1 cellular context compared by ENCODE assay signal in the genomic region with DNA sequence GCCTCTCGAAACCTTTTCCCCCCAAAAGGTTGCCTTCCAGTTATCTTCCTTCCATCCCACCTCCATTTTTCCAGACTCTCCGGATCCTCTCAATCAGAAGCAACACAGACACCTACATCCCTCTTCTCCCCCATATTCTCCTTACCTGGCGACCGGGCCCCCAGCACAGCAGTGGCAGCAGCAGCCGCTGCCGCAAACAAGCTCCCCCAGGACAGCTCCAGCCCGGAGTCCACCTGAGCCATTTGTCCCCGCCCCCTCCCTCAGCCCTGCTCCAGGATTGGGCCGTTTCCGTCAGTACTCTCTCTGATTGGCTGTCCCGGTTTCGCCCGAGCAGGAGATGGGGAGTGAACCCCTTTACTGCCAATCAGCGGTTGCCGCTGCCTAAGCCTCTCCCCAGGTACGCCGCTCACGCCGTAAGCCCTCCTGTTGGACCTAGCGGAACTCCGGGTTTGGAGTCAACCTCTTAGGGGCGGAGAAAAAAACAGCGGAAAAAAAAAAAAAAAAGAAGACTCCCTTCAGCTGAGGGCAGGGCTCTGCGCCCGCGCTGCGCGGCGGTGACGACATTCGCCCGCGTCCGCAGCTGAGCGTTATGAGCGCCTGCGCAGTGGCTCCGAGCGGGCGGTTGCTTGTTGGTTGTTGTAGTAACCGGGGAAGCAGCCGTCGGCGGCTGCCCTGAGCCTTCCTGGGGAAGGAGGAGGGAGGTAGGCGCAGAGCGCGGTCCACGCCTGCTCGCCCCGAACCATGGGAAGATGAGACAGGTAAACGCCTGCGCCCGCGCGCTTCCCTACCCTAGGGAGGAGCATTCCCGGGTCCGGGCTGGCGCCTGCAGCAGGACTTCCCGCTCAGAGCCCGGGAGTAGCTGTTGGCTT.
A peak's percentile ranks its signal among the peaks of the same experiment; 100 is the strongest.
TF ChIP-seq lines count a peak whose summit lies in the region.

A gene with protein sequence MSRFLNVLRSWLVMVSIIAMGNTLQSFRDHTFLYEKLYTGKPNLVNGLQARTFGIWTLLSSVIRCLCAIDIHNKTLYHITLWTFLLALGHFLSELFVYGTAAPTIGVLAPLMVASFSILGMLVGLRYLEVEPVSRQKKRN (minus strand): TSS at position 247 of the 869 bp plus-strand sequence. CDS start 3,374 bp downstream, outside the sequence.
A gene with protein sequence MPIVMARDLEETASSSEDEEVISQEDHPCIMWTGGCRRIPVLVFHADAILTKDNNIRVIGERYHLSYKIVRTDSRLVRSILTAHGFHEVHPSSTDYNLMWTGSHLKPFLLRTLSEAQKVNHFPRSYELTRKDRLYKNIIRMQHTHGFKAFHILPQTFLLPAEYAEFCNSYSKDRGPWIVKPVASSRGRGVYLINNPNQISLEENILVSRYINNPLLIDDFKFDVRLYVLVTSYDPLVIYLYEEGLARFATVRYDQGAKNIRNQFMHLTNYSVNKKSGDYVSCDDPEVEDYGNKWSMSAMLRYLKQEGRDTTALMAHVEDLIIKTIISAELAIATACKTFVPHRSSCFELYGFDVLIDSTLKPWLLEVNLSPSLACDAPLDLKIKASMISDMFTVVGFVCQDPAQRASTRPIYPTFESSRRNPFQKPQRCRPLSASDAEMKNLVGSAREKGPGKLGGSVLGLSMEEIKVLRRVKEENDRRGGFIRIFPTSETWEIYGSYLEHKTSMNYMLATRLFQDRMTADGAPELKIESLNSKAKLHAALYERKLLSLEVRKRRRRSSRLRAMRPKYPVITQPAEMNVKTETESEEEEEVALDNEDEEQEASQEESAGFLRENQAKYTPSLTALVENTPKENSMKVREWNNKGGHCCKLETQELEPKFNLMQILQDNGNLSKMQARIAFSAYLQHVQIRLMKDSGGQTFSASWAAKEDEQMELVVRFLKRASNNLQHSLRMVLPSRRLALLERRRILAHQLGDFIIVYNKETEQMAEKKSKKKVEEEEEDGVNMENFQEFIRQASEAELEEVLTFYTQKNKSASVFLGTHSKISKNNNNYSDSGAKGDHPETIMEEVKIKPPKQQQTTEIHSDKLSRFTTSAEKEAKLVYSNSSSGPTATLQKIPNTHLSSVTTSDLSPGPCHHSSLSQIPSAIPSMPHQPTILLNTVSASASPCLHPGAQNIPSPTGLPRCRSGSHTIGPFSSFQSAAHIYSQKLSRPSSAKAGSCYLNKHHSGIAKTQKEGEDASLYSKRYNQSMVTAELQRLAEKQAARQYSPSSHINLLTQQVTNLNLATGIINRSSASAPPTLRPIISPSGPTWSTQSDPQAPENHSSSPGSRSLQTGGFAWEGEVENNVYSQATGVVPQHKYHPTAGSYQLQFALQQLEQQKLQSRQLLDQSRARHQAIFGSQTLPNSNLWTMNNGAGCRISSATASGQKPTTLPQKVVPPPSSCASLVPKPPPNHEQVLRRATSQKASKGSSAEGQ (N-terminal part only) (plus strand): TSS at position 617 of the 869 bp plus-strand sequence. CDS start 1,904 bp downstream, outside the sequence.

TF ChIP-seq in HEK293, 187 proteins besides CTCF, POLR2A, EP300 and RAD21 (continued from another document and continues in another):
- TF ChIP-seq, protein P1, sequence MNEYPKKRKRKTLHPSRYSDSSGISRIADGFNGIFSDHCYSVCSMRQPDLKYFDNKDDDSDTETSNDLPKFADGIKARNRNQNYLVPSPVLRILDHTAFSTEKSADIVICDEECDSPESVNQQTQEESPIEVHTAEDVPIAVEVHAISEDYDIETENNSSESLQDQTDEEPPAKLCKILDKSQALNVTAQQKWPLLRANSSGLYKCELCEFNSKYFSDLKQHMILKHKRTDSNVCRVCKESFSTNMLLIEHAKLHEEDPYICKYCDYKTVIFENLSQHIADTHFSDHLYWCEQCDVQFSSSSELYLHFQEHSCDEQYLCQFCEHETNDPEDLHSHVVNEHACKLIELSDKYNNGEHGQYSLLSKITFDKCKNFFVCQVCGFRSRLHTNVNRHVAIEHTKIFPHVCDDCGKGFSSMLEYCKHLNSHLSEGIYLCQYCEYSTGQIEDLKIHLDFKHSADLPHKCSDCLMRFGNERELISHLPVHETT (tag by site-specific recombination; IDR thresholded peaks at IDR 0.05): no peak
- TF ChIP-seq, protein P2, sequence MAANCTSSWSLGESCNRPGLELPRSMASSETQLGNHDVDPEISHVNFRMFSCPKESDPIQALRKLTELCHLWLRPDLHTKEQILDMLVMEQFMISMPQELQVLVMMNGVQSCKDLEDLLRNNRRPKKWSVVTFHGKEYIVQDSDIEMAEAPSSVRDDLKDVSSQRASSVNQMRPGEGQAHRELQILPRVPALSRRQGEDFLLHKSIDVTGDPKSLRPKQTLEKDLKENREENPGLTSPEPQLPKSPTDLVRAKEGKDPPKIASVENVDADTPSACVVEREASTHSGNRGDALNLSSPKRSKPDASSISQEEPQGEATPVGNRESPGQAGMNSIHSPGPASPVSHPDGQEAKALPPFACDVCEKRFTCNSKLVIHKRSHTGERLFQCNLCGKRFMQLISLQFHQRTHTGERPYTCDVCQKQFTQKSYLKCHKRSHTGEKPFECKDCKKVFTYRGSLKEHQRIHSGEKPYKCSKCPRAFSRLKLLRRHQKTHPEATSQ (tag by site-specific recombination; IDR thresholded peaks at IDR 0.05): no peak
- TF ChIP-seq ZNF510 (tag by site-specific recombination; IDR thresholded peaks at IDR 0.05; ENCODE audit: insufficient replicate concordance) (no peak), ZNF701 (tag by site-specific recombination; IDR thresholded peaks at IDR 0.05) (no peak), KLF1 (tag by site-specific recombination; IDR thresholded peaks at IDR 0.05) (no peak), ZNF10 (tag by site-specific recombination; IDR thresholded peaks at IDR 0.05) (no peak), SETDB1 (IDR thresholded peaks at IDR 0.05; ENCODE audit: insufficient read length, low read length) (no peak), ZNF133 (tag by site-specific recombination; IDR thresholded peaks at IDR 0.05) (no peak), ZNF155 (tag by site-specific recombination; IDR thresholded peaks at IDR 0.05) (no peak), KLF16 (tag by site-specific recombination; IDR thresholded peaks at IDR 0.05) (no peak), ZFP69B (tag by site-specific recombination; IDR thresholded peaks at IDR 0.05) (no peak), ZNF600 (tag by site-specific recombination; IDR thresholded peaks at IDR 0.05) (peak; percentile 58; the same call in 1 of the 2 replicates), ZNF416 (tag by site-specific recombination; IDR thresholded peaks at IDR 0.05) (no peak), ZNF146 (tag by site-specific recombination; IDR thresholded peaks at IDR 0.05) (no peak), ZNF837 (tag by site-specific recombination; IDR thresholded peaks at IDR 0.05) (no peak), ZBTB20 (tag by site-specific recombination; IDR thresholded peaks at IDR 0.05) (peak; percentile 99), ZNF768 (tag by site-specific recombination; IDR thresholded peaks at IDR 0.05) (no peak), ZNF223 (tag by site-specific recombination; IDR thresholded peaks at IDR 0.05) (no peak), ZNF350 (tag by site-specific recombination; IDR thresholded peaks at IDR 0.05) (no peak), ZNF311 (tag by site-specific recombination; IDR thresholded peaks at IDR 0.05; ENCODE audit: borderline replicate concordance) (no peak), ZNF37A (tag by site-specific recombination; IDR thresholded peaks at IDR 0.05) (no peak), ZNF239 (tag by site-specific recombination; IDR thresholded peaks at IDR 0.05) (no peak), ZXDB (tag by site-specific recombination; IDR thresholded peaks at IDR 0.05) (peak; percentile 76; the same call in 1 of the 2 replicates), ZNF341 (tag by site-specific recombination; IDR thresholded peaks at IDR 0.05; ENCODE audit: low read depth) (peak; percentile 71), KLF10 (tag by site-specific recombination; IDR thresholded peaks at IDR 0.05) (no peak), ZNF707 (tag by site-specific recombination; IDR thresholded peaks at IDR 0.05) (no peak), OVOL3 (tag by site-specific recombination; IDR thresholded peaks at IDR 0.05) (no peak), ZNF596 (tag by site-specific recombination; IDR thresholded peaks at IDR 0.05) (no peak), ZNF776 (tag by site-specific recombination; IDR thresholded peaks at IDR 0.05; ENCODE audit: borderline replicate concordance) (no peak), SALL2 (tag by site-specific recombination; IDR thresholded peaks at IDR 0.05; ENCODE audit: borderline replicate concordance) (no peak), ZNF121 (tag by site-specific recombination; IDR thresholded peaks at IDR 0.05) (no peak), PRDM1 (tag by site-specific recombination; IDR thresholded peaks at IDR 0.05) (no peak)
- TF ChIP-seq, protein P3, sequence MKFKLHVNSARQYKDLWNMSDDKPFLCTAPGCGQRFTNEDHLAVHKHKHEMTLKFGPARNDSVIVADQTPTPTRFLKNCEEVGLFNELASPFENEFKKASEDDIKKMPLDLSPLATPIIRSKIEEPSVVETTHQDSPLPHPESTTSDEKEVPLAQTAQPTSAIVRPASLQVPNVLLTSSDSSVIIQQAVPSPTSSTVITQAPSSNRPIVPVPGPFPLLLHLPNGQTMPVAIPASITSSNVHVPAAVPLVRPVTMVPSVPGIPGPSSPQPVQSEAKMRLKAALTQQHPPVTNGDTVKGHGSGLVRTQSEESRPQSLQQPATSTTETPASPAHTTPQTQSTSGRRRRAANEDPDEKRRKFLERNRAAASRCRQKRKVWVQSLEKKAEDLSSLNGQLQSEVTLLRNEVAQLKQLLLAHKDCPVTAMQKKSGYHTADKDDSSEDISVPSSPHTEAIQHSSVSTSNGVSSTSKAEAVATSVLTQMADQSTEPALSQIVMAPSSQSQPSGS (tag by site-specific recombination; IDR thresholded peaks at IDR 0.05; ENCODE audit: low read depth): peak; percentile 61; the same call in 1 of the 2 replicates
- TF ChIP-seq, protein P4, sequence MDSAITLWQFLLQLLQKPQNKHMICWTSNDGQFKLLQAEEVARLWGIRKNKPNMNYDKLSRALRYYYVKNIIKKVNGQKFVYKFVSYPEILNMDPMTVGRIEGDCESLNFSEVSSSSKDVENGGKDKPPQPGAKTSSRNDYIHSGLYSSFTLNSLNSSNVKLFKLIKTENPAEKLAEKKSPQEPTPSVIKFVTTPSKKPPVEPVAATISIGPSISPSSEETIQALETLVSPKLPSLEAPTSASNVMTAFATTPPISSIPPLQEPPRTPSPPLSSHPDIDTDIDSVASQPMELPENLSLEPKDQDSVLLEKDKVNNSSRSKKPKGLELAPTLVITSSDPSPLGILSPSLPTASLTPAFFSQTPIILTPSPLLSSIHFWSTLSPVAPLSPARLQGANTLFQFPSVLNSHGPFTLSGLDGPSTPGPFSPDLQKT (IDR thresholded peaks at IDR 0.05; ENCODE audit: borderline replicate concordance, low read depth, low read length): peak; percentile 93
- TF ChIP-seq, protein P5, sequence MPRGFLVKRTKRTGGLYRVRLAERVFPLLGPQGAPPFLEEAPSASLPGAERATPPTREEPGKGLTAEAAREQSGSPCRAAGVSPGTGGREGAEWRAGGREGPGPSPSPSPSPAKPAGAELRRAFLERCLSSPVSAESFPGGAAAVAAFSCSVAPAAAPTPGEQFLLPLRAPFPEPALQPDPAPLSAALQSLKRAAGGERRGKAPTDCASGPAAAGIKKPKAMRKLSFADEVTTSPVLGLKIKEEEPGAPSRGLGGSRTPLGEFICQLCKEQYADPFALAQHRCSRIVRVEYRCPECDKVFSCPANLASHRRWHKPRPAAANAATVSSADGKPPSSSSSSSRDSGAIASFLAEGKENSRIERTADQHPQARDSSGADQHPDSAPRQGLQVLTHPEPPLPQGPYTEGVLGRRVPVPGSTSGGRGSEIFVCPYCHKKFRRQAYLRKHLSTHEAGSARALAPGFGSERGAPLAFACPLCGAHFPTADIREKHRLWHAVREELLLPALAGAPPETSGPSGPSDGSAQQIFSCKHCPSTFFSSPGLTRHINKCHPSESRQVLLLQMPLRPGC (tag by site-specific recombination; IDR thresholded peaks at IDR 0.05): no peak
- TF ChIP-seq, protein P6, sequence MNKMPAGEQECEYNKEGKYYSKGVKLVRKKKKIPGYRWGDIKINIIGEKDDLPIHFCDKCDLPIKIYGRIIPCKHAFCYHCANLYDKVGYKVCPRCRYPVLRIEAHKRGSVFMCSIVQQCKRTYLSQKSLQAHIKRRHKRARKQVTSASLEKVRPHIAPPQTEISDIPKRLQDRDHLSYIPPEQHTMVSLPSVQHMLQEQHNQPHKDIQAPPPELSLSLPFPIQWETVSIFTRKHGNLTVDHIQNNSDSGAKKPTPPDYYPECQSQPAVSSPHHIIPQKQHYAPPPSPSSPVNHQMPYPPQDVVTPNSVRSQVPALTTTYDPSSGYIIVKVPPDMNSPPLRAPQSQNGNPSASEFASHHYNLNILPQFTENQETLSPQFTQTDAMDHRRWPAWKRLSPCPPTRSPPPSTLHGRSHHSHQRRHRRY (tag by site-specific recombination; IDR thresholded peaks at IDR 0.05): no peak
- TF ChIP-seq, protein P7, sequence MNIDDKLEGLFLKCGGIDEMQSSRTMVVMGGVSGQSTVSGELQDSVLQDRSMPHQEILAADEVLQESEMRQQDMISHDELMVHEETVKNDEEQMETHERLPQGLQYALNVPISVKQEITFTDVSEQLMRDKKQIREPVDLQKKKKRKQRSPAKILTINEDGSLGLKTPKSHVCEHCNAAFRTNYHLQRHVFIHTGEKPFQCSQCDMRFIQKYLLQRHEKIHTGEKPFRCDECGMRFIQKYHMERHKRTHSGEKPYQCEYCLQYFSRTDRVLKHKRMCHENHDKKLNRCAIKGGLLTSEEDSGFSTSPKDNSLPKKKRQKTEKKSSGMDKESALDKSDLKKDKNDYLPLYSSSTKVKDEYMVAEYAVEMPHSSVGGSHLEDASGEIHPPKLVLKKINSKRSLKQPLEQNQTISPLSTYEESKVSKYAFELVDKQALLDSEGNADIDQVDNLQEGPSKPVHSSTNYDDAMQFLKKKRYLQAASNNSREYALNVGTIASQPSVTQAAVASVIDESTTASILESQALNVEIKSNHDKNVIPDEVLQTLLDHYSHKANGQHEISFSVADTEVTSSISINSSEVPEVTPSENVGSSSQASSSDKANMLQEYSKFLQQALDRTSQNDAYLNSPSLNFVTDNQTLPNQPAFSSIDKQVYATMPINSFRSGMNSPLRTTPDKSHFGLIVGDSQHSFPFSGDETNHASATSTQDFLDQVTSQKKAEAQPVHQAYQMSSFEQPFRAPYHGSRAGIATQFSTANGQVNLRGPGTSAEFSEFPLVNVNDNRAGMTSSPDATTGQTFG (tag by site-specific recombination; IDR thresholded peaks at IDR 0.05; ENCODE audit: borderline replicate concordance): no peak
- TF ChIP-seq, protein P8, sequence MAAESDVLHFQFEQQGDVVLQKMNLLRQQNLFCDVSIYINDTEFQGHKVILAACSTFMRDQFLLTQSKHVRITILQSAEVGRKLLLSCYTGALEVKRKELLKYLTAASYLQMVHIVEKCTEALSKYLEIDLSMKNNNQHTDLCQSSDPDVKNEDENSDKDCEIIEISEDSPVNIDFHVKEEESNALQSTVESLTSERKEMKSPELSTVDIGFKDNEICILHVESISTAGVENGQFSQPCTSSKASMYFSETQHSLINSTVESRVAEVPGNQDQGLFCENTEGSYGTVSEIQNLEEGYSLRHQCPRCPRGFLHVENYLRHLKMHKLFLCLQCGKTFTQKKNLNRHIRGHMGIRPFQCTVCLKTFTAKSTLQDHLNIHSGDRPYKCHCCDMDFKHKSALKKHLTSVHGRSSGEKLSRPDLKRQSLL (tag by site-specific recombination; IDR thresholded peaks at IDR 0.05): no peak
